ENCODE assay signal across 8 cellular contexts in the genomic region with DNA sequence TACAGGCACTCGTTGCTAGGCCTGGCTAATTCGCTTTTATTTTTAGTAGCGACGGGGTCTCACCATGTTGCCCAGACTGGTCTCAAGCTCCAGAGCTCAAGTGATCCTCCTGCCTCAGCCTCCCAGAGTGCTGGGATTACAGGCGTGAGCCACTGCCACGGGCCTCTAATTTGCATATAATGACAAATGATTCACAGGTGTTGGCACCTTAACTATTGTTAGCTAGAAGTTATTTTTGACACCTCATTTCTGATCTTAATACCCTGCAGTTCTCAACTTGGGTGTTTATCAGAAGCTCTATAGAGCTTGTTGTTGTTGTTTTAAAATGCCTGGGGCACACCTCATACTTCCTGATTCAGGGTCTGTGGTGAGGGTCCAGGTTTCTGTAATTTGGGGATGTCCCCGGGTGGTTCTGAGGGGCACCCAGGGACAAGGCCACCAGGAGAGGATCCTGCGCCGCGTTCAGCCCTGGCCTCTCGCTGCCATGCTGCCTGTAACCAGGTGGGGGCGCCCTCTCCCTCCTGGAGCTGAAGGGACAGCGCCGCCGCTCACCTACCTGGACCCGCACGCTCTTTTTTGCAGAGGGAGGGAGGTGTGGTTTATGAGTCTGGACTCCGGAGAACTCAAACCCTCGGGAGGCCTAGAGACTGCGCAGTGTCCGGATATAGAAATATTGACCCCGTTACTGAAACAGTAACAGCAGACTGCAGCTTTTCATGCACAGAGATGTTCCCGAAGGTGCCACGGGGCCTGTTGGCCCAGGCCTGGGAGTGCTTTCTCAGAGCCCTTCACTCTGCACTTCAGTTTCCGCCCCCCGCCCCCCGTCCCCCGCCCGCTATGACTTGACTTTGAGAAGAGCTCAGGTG. TPM values are rescaled to one million over a fixed set of nuclear protein-coding genes. Genes with fewer than 3 reads are reported as not detected.
DNase-seq lines count a peak whose midpoint lies in the region; ATAC-seq and TF ChIP-seq lines count a peak whose summit lies in the region.

No MANE protein-coding gene starts in this region.

- H3K9me3 Mint-ChIP-seq in H9 (peaks cover 0 to 2% of the 10 kb centered on the region in 2 experiments; a peak in 1 of 5 replicates), T-cell (no peaks in the 10 kb centered on the region)

- H2AK5ac ChIP-seq in H9 (ENCODE audit: insufficient read length, low read length): no peak overlapping the region

- H3K14ac ChIP-seq in H9 (ENCODE audit: insufficient read depth, low read length): no peak overlapping the region

- H3K4ac ChIP-seq in H9 (ENCODE audit: low read depth, low read length): no peak overlapping the region

- no CpG with 5 or more reads among the region's 29 CpGs for WGBS in H9 (ENCODE audit: extremely low coverage, insufficient read length, low lambda C conversion rate)
- 20% methylated on average over 29 of the region's 29 CpGs for WGBS in right cardiac atrium

- H3K4me3 Mint-ChIP-seq in H9 (peak overlapping the region; percentile 73 to 77), T-cell (peak overlapping the region; percentile 56 to 65 (median 58))

- H3K36me3 Mint-ChIP-seq in H9 (ENCODE audit: insufficient read depth in 1 of 3, low read depth in 3 of 3) (no peaks in the 10 kb centered on the region; a peak in 1 of 7 replicates), T-cell (no peaks in the 10 kb centered on the region)

- DNase-seq in H9 (peak; percentile 88), MM.1S (peak; percentile 86), T-cell (peak; percentile 44 to 83 (median 75)), amniotic stem cell (lab: John Stamatoyannopoulos, UW) (peak; percentile 18), right cardiac atrium (peak; percentile 64 to 90 (median 89)), retina (peak; percentile 89), NCI-H2171 (lab: John Stamatoyannopoulos, UW) (no peak)

- H3K27me3 Mint-ChIP-seq in H9 (ENCODE audit: low read depth): peaks cover 36% of the 10 kb centered on the region
- H3K27me3 Mint-ChIP-seq in T-cell: no peaks in the 10 kb centered on the region

- no peak overlapping the region for H3K23ac ChIP-seq in H9 (ENCODE audit: insufficient read length, low read depth, low read length)

- H3K4me2 ChIP-seq in H9 (ENCODE audit: insufficient read depth, insufficient read length, low read length): peak overlapping the region; percentile 50
- H3K4me2 ChIP-seq in MM.1S (ENCODE audit: low read depth, low read length): peak overlapping the region; percentile 75

- H4K20me1 ChIP-seq in H9 (ENCODE audit: control insufficient read depth, insufficient read depth, insufficient read length): no peaks in the 10 kb centered on the region
- no peaks in the 10 kb centered on the region for H4K20me1 ChIP-seq in MM.1S (ENCODE audit: insufficient read depth, low read length)

- H2BK20ac ChIP-seq in H9 (ENCODE audit: low read depth, low read length, poor library complexity, severe bottlenecking): no peak overlapping the region

- no peaks in the 10 kb centered on the region for H3K36me3 ChIP-seq in ES-I3 (ENCODE audit: insufficient read depth, low read length)
- H3K36me3 ChIP-seq in MM.1S (replicated peaks; ENCODE audit: insufficient read depth, low read length): no peaks in the 10 kb centered on the region

- no peak overlapping the region for H3T11ph ChIP-seq in H9 (ENCODE audit: low read length)

- no peak overlapping the region for H4K8ac ChIP-seq in H9 (replicated peaks; ENCODE audit: insufficient read length, low read depth, low read length)

- TF ChIP-seq CTCF in H9 (conservative IDR thresholded peaks at IDR 0.05) (peak; percentile 99), MM.1S (IDR thresholded peaks at IDR 0.05; ENCODE audit: low read length) (peak; percentile 100)

- H3K9me2 ChIP-seq in MM.1S (replicated peaks; ENCODE audit: insufficient read depth, low read length): no peaks in the 10 kb centered on the region

- no peak overlapping the region for H2BK12ac ChIP-seq in H9 (ENCODE audit: insufficient read length, low read depth, low read length)

- CTCF ChIA-PET in T-cell (lab: Charles Lee): interaction anchor here (0.5 to 3.8 kb wide), 34 partner anchors 9 to 1388 kb away, joined by 3 to 52 read pairs (median 4); a partner anchor contains a TSS

- peaks cover 11% of the 10 kb centered on the region for H3K23me2 ChIP-seq in H9 (ENCODE audit: insufficient read length, low read depth, low read length, poor library complexity, severe bottlenecking)

- POLR2A ChIA-PET in T-cell (lab: Charles Lee): interaction anchor here (0.5 to 1.0 kb wide), 2 partner anchors 206 to 1056 kb away, joined by 3 to 5 read pairs; no protein-coding TSS in a partner anchor

- peak; percentile 88 to 94 (median 90) for ATAC-seq in T-cell (replicated peaks in 1 of 4)
- peak; percentile 82 to 86 for ATAC-seq in right cardiac atrium

- H3K27ac Mint-ChIP-seq in H9: no peak overlapping the region
- H3K27ac Mint-ChIP-seq in T-cell: no peak overlapping the region

- H4K5ac ChIP-seq in H9 (ENCODE audit: insufficient read length, low read depth, low read length): no peak overlapping the region

- H3K4me1 Mint-ChIP-seq in H9 (peaks cover 4 to 5% of the 10 kb centered on the region in 2 experiments; a peak in 3 of 4 replicates), T-cell (peaks cover 19 to 50% (median 20%) of the 10 kb centered on the region in 3 donors)

- H3K18ac ChIP-seq in H9 (ENCODE audit: insufficient read length, low read depth, low read length): no peak overlapping the region

- no peaks in the 10 kb centered on the region for H3K79me1 ChIP-seq in H9 (ENCODE audit: insufficient read depth, low read depth, low read length, poor library complexity, severe bottlenecking)

- no peaks in the 10 kb centered on the region for H3F3A ChIP-seq in MM.1S (ENCODE audit: insufficient read depth, low read length)

- intact Hi-C loops in right cardiac atrium (cut with DNase I): loop anchor here in 2 of 4 donors (5.0 to 10.0 kb wide), 4 partner anchors 134 to 756 kb away; a partner anchor contains a TSS

- H3K4me3 ChIP-seq in MM.1S (ENCODE audit: low read length) (peak overlapping the region; percentile 33; the same call in 1 of the 2 replicates), right cardiac atrium (ENCODE audit: low read length) (no peak overlapping the region)

- H3K79me2 ChIP-seq in H9 (ENCODE audit: insufficient read depth, low read length) (no peaks in the 10 kb centered on the region), MM.1S (ENCODE audit: low read length) (no peaks in the 10 kb centered on the region)

- H2AFZ ChIP-seq in H9 (ENCODE audit: low read length) (no peak overlapping the region), MM.1S (ENCODE audit: low read length) (peak overlapping the region; percentile 28)

- H4K91ac ChIP-seq in H9 (ENCODE audit: insufficient read length, low read depth, low read length): no peak overlapping the region

- H2BK15ac ChIP-seq in H9 (ENCODE audit: low read depth, low read length): no peak overlapping the region

- H2BK120ac ChIP-seq in H9 (ENCODE audit: low read depth, low read length, poor library complexity, severe bottlenecking): no peak overlapping the region

- no peak overlapping the region for H2BK5ac ChIP-seq in H9 (ENCODE audit: insufficient read length, low read length)

- H3K27me3 ChIP-seq in H9 (ENCODE audit: insufficient read depth, low read length) (no peaks in the 10 kb centered on the region; the same call in 1 of the 2 replicates), MM.1S (replicated peaks; ENCODE audit: insufficient read depth, low read length) (no peaks in the 10 kb centered on the region), right cardiac atrium (ENCODE audit: control insufficient read depth, insufficient read depth) (no peaks in the 10 kb centered on the region)

- H3K27ac ChIP-seq in H9 (ENCODE audit: insufficient read length, low read depth, low read length): no peak overlapping the region
- H3K27ac ChIP-seq in MM.1S (ENCODE audit: low read length): no peak overlapping the region
- H3K27ac ChIP-seq in right cardiac atrium (ENCODE audit: low read length): no peak overlapping the region

- no peak overlapping the region for H3K56ac ChIP-seq in H9 (ENCODE audit: insufficient read length, low read depth, low read length)

- no peaks in the 10 kb centered on the region for H3K9me3 ChIP-seq in ES-I3 (ENCODE audit: control insufficient read depth, insufficient read depth, low read length)
- no peaks in the 10 kb centered on the region for H3K9me3 ChIP-seq in H9 (ENCODE audit: control insufficient read depth, low read depth, low read length)
- H3K9me3 ChIP-seq in MM.1S (replicated peaks; ENCODE audit: insufficient read depth, low read length): no peaks in the 10 kb centered on the region
- H3K9me3 ChIP-seq in right cardiac atrium (ENCODE audit: control insufficient read depth, low read length): no peaks in the 10 kb centered on the region

- H3K4me1 ChIP-seq in ES-I3 (ENCODE audit: insufficient read depth, low read length) (no peaks in the 10 kb centered on the region), H9 (ENCODE audit: insufficient read depth, low read length) (no peaks in the 10 kb centered on the region), MM.1S (ENCODE audit: low read length) (peaks cover 5% of the 10 kb centered on the region; the same call in 1 of the 2 replicates), right cardiac atrium (ENCODE audit: control insufficient read depth, insufficient read depth, low read length) (peaks cover 2% of the 10 kb centered on the region)

- H3K9ac ChIP-seq in ES-I3 (ENCODE audit: low read depth, low read length): peak overlapping the region; percentile 50; the same call in 1 of the 2 replicates
- H3K9ac ChIP-seq in H9 (ENCODE audit: extremely low read depth, insufficient read length, low read length): no peak overlapping the region
- H3K9ac ChIP-seq in MM.1S (ENCODE audit: low read length): no peak overlapping the region

RNA-seq across cellular contexts. Expression of a gene that starts 23.0 kb away (rescaled TPM):
- 16.7 and 17.6 TPM in 2 replicates for total RNA-seq in H9 (2021)
- total RNA-seq in T-cell: under 1 TPM; 0.16 to 0.63 (median 0.37) TPM
- under 1 TPM in 3 of 4 donors, not detected in 1; 0.25 to 0.80 (median 0.44) TPM for total RNA-seq in right cardiac atrium
- polyA plus RNA-seq in right cardiac atrium: not detected
